ENCODE assay signal across 8 cellular contexts in genomic region chr1:68116643-68117235, GRCh38.
DNase-seq lines count a peak whose midpoint lies in the region; ATAC-seq, FAIRE-seq and TF ChIP-seq lines count a peak whose summit lies in the region.

No MANE protein-coding gene starts in this region.

- H3K79me2 ChIP-seq in HepG2 (ENCODE audit: insufficient read depth, low read length), result no peaks in the 10 kb centered on the region

- no peaks in the 10 kb centered on the region; the same call in 1 of the 2 replicates for H4K20me1 ChIP-seq in HepG2 (ENCODE audit: insufficient read depth, low read length)

- peak overlapping the region in 1 of 3 experiments; percentile 32; a peak in 2 of 6 replicates for H3K4me3 ChIP-seq in HepG2 (replicated peaks in 1 of 3; ENCODE audit: insufficient read depth in 1 of 3, low read depth in 2 of 3, low read length in 3 of 3)

- 0 out of 2 replicates have a peak overlapping the region, but pooled peaks have one; percentile 14 for H3K9ac ChIP-seq in HepG2 (ENCODE audit: insufficient read depth, low read depth, low read length)

- peaks cover 0 to 5% of the 10 kb centered on the region in 2 experiments; a peak in 4 of 5 replicates for H3K27me3 ChIP-seq in HepG2 (ENCODE audit: control insufficient read depth in 1 of 2, insufficient read depth in 2 of 2, low read length in 2 of 2)

- no peaks in the 10 kb centered on the region for H3K9me3 ChIP-seq in HepG2 (ENCODE audit: low read length)

- peak overlapping the region; percentile 65 for H3K4me2 ChIP-seq in HepG2 (ENCODE audit: low read depth, low read length)

- intact Hi-C loops in HepG2 (cut with micrococcal nuclease; ENCODE audit: unreplicated experiment), result loop anchor here (1.0 to 5.0 kb wide), 5 partner anchors 205 to 1620 kb away; no protein-coding TSS in a partner anchor

- peak overlapping the region; percentile 50 for H2AFZ ChIP-seq in HepG2 (ENCODE audit: low read length)

- 0% methylated on average over 3 of the region's 3 CpGs for WGBS in HepG2 (ENCODE audit: low lambda C conversion rate)

- peak; percentile 74 for TF ChIP-seq CTCF in HepG2 (CRISPR knock-in tag; IDR thresholded peaks at IDR 0.05)

- in situ Hi-C loops in HepG2 (cut with HindIII; ENCODE audit: extremely low pct_ligation_motif_present, low pct_unique_long_range_greater_than_20kb), result loop anchor here (5.0 kb wide), 2 partner anchors 226 to 1621 kb away; no protein-coding TSS in a partner anchor

- ATAC-seq in HepG2 (peak; percentile 50), GM18520 (IDR thresholded peaks at IDR 0.05; ENCODE audit: unreplicated experiment) (no peak)

- TF ChIP-seq EP300 in HepG2 (IDR thresholded peaks at IDR 0.05; ENCODE audit: low read depth in 2 of 2, low read length in 2 of 2) (no peak), HepG2 (CRISPR knock-in tag; IDR thresholded peaks at IDR 0.05; ENCODE audit: borderline replicate concordance) (no peak)

- H3K27ac ChIP-seq in HepG2 (ENCODE audit: extremely low read length, insufficient read depth, low read length), result no peak overlapping the region

- peak; percentile 48; the same call in 1 of the 2 replicates for TF ChIP-seq RAD21 in HepG2 (CRISPR knock-in tag; IDR thresholded peaks at IDR 0.05)

- POLR2A ChIA-PET in HepG2 (lab: Yijun Ruan, JAX), result no interaction called here

- no peaks in the 10 kb centered on the region for H3K36me3 ChIP-seq in HepG2 (replicated peaks in 1 of 2; ENCODE audit: control insufficient read depth in 1 of 2, insufficient read depth in 2 of 2, low read length in 2 of 2)

- peak; percentile 29 for DNase-seq in activated T-cell treated with anti-CD3 and anti-CD28 coated beads for 1 hour (ENCODE audit: low read depth)
- no peak for DNase-seq in activated T-cell treated with anti-CD3 and anti-CD28 coated beads, Interleukin-2, amount 50 U/mL, for 1 hour
- DNase-seq in NCI-H1436 (lab: John Stamatoyannopoulos, UW), result peak; percentile 56
- DNase-seq in T1000 (lab: John Stamatoyannopoulos, UW), result peak; percentile 10
- peak; percentile 53 for DNase-seq in cerebellum (ENCODE audit: low spot score)
- DNase-seq in HepG2 (ENCODE audit: low spot score), result peak; percentile 30
- peak; percentile 10 for DNase-seq in stimulated activated CD8-positive, alpha-beta memory T cell treated with anti-CD3 and anti-CD28 coated beads, Interleukin-15, amount 100 ng/mL, for 1 hour (ENCODE audit: low read depth)

- no TSS peak for BruUV-seq in HepG2 (replicated peaks; lab: Mats Ljungman, UMichigan)

- peak; percentile 42 for FAIRE-seq in HepG2 (lab: Jason Lieb, UNC)

- TF ChIP-seq POLR2A in HepG2 (IDR thresholded peaks at IDR 0.05; ENCODE audit: insufficient read depth in 1 of 2, low read depth in 2 of 2, low read length in 2 of 2), result no peak

- CTCF ChIA-PET in HepG2 (lab: Yijun Ruan, JAX; ENCODE audit: low intra/inter-chr PET ratio, low total read pairs), result interaction anchor here (0.7 to 2.6 kb wide), 4 partner anchors 204 to 1621 kb away, joined by 3 to 18 read pairs (median 14); no protein-coding TSS in a partner anchor

- H3K4me1 ChIP-seq in HepG2 (ENCODE audit: insufficient read depth, low read length), result peaks cover 8% of the 10 kb centered on the region

TF ChIP-seq in HepG2, 621 proteins besides CTCF, POLR2A, EP300 and RAD21:
- peak; percentile 54 for TF ChIP-seq CEBPB (IDR thresholded peaks at IDR 0.05; ENCODE audit: borderline replicate concordance, low read depth, low read length)
- TF ChIP-seq NPAS2 (CRISPR knock-in tag; IDR thresholded peaks at IDR 0.05; ENCODE audit: borderline replicate concordance), result no peak
- TF ChIP-seq STAG1 (CRISPR knock-in tag; IDR thresholded peaks at IDR 0.05), result peak; percentile 83
- peak; percentile 81 for TF ChIP-seq SMC3 (IDR thresholded peaks at IDR 0.05; ENCODE audit: low read length)
